9 cellular contexts compared by ENCODE assay signal in the genomic region with DNA sequence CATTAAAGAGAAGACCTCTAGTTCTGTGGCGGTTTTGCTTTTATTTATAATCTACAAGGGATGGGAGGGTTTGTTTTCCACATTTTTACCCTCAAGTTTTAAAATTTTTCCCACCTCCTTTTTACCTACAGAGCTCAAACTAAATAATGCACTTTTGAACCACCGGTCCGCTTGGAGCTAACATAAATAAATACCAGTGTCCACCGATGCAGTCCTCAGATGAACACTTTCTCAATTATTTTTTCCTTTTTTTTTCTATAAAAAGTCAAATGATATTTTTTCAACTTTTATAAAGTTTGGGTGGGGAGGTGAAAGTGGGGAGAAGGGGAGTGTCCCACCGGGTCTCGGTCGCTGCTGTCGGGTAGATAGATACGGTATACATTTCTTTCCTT. TPM values are rescaled to one million over a fixed set of nuclear protein-coding genes. Genes with fewer than 3 reads are reported as not detected.
DNase-seq lines count a peak whose midpoint lies in the region; ATAC-seq and TF ChIP-seq lines count a peak whose summit lies in the region.
"Had no signal": no experiment of that assay in that cellular context is flagged by ENCODE, and none has a peak within 500 bp of the region (broad histone marks: within the 10 kb centered on the region; RNA-seq: fewer than 3 reads in every experiment).

No MANE protein-coding gene starts in this region.

- no peak overlapping the region for H3K56ac ChIP-seq in mesendoderm (ENCODE audit: low read length)

- no peak overlapping the region for H2BK5ac ChIP-seq in mesendoderm (ENCODE audit: low read length)

- no peak for TF ChIP-seq POLR2A in thyroid gland (IDR thresholded peaks at IDR 0.05)

- H2BK15ac ChIP-seq in mesendoderm (replicated peaks; ENCODE audit: low read depth) = no peak overlapping the region

- H3K9ac ChIP-seq in HUES64 (ENCODE audit: low read depth, low read length) (no peak overlapping the region), mesendoderm (ENCODE audit: low read length) (no peak overlapping the region)

- no peak overlapping the region for H3K23ac ChIP-seq in mesendoderm (ENCODE audit: low read length)

- no peak for ATAC-seq in GM19395 (IDR thresholded peaks at IDR 0.05; ENCODE audit: unreplicated experiment)

- no peak overlapping the region for H2BK120ac ChIP-seq in mesendoderm (ENCODE audit: low read depth, low read length)

- intact Hi-C loops in dorsolateral prefrontal cortex (cut with DNase I) = loop anchor here (5.0 to 10.0 kb wide), 5 partner anchors 529 to 1587 kb away; no protein-coding TSS in a partner anchor
- intact Hi-C loops in thyroid gland (cut with DNase I) = loop anchor here (5.0 to 10.0 kb wide), 2 partner anchors 639 to 1147 kb away; no protein-coding TSS in a partner anchor

- no peak overlapping the region for H4K8ac ChIP-seq in mesendoderm (ENCODE audit: low read depth, low read length)

- H3K9me3 ChIP-seq in HUES64 (ENCODE audit: insufficient read depth, low read depth, low read length) (no peaks in the 10 kb centered on the region), thyroid gland (no peaks in the 10 kb centered on the region)

- H3K27ac ChIP-seq in HUES64 (ENCODE audit: low read depth, low read length) = no peak overlapping the region
- H3K27ac ChIP-seq in dorsolateral prefrontal cortex = peak overlapping the region in 16 of 59 donors; percentile 5 to 99 (median 92)
- no peak overlapping the region for H3K27ac ChIP-seq in mesendoderm (ENCODE audit: low read depth, low read length)
- peak overlapping the region in 2 of 3 donors; percentile 98 for H3K27ac ChIP-seq in thyroid gland

- H3K4me3 ChIP-seq in HUES64 (ENCODE audit: low read length) = peak overlapping the region; percentile 70
- H3K4me3 ChIP-seq in dorsolateral prefrontal cortex = peak overlapping the region in 40 of 59 donors; percentile 7 to 93 (median 82)
- no peak overlapping the region for H3K4me3 ChIP-seq in mesendoderm (ENCODE audit: low read length)
- peak overlapping the region in 1 of 3 donors; percentile 10 for H3K4me3 ChIP-seq in thyroid gland (replicated peaks in 1 of 3)

- no peaks in the 10 kb centered on the region for H3K79me1 ChIP-seq in mesendoderm (ENCODE audit: low read length)

- peak in 1 of 56 donors; percentile 6 for TF ChIP-seq CTCF in dorsolateral prefrontal cortex (IDR thresholded peaks at IDR 0.05 in 54 of 56, conservative IDR thresholded peaks at IDR 0.05 in 2 of 56; ENCODE audit: low read depth in 1 of 56, partially characterized antibody in 56 of 56)
- TF ChIP-seq CTCF in thyroid gland (IDR thresholded peaks at IDR 0.05) = no peak

- no peak overlapping the region for H4K5ac ChIP-seq in mesendoderm (ENCODE audit: low read length)

- H3K79me2 ChIP-seq in mesendoderm (ENCODE audit: control insufficient read depth, insufficient read depth, low read length) = no peaks in the 10 kb centered on the region

- H2AK5ac ChIP-seq in mesendoderm (ENCODE audit: low read length) = no peak overlapping the region

- H3K4me1 ChIP-seq in HUES64 (ENCODE audit: insufficient read depth, low read length) (peaks cover 10% of the 10 kb centered on the region), mesendoderm (ENCODE audit: control insufficient read depth, low read depth, low read length) (no peaks in the 10 kb centered on the region), thyroid gland (peaks cover 5 to 15% of the 10 kb centered on the region in 2 donors)

- WGBS in HUES64 = 13% methylated on average over 8 of the region's 9 CpGs
- WGBS in mesendoderm (ENCODE audit: extremely low coverage, insufficient coverage, low lambda C conversion rate) = no CpG with 5 or more reads among the region's 9 CpGs
- 80 to 81% methylated on average over 9 of the region's 9 CpGs for WGBS in thyroid gland, 2 donors

- H3K27me3 ChIP-seq in HUES64 (ENCODE audit: insufficient read depth, low read length) = peaks cover 97% of the 10 kb centered on the region
- peaks cover 0 to 59% (median 19%) of the 10 kb centered on the region in 45 donors for H3K27me3 ChIP-seq in dorsolateral prefrontal cortex
- H3K27me3 ChIP-seq in mesendoderm (ENCODE audit: insufficient read depth, low read length, poor library complexity) = peaks cover 53% of the 10 kb centered on the region
- H3K27me3 ChIP-seq in thyroid gland = no peaks in the 10 kb centered on the region

- H3K4ac ChIP-seq in mesendoderm (ENCODE audit: low read depth, low read length) = no peak overlapping the region

- peak overlapping the region; percentile 64 for H3K4me2 ChIP-seq in mesendoderm (ENCODE audit: low read length)

- no peak overlapping the region for H3K18ac ChIP-seq in mesendoderm (ENCODE audit: low read length)

- H3K36me3 ChIP-seq in HUES64 (ENCODE audit: insufficient read depth, low read length) = no peaks in the 10 kb centered on the region
- H3K36me3 ChIP-seq in mesendoderm (ENCODE audit: control insufficient read depth, insufficient read depth, low read length) = no peaks in the 10 kb centered on the region
- peaks cover 0 to 14% of the 10 kb centered on the region in 2 donors for H3K36me3 ChIP-seq in thyroid gland

- DNase-seq in dorsolateral prefrontal cortex (no peak), mesendoderm (no peak), thyroid gland (no peak), NCI-H128 (lab: John Stamatoyannopoulos, UW; ENCODE audit: unreplicated experiment) (no peak), foreskin melanocyte (no peak)
- DNase-seq: activated effector memory CD4-positive, alpha-beta T cell treated with anti-CD3 and anti-CD28 coated beads, Interleukin-2, amount 50 U/mL, for 16 hours; occipital lobe had no signal

RNA-seq across cellular contexts. Expression of a gene that starts 3.3 kb away (rescaled TPM):
- 7.1 TPM for polyA plus RNA-seq in HUES64 (2013, experiment 1 of 2)
- 13.3 TPM for polyA plus RNA-seq in HUES64 (2013, experiment 2 of 2)
- total RNA-seq in dorsolateral prefrontal cortex = 10 to 100 TPM in 49 of 120 experiments, 1 to 10 TPM in 71; 3.5 to 16.7 (median 9.6) TPM
- 1.4 TPM for polyA plus RNA-seq in mesendoderm (2013, experiment 1 of 2)
- 1.3 TPM for polyA plus RNA-seq in mesendoderm (2013, experiment 2 of 2)
- total RNA-seq in thyroid gland = 10 to 100 TPM in 3 of 4 donors, 1 to 10 TPM in 1; 8.2 to 17.1 (median 10.9) TPM

RNA-seq across cellular contexts. Expression of a gene that starts 33.2 kb away (rescaled TPM):
- polyA plus RNA-seq in HUES64 (2013, experiment 1 of 2) = 0.55 TPM
- 1.3 TPM for polyA plus RNA-seq in HUES64 (2013, experiment 2 of 2)
- 10 to 100 TPM in 54 of 120 experiments, 1 to 10 TPM in 66; 2.8 to 27.7 (median 9.5) TPM for total RNA-seq in dorsolateral prefrontal cortex
- polyA plus RNA-seq in mesendoderm (2013, experiment 1 of 2) = 0.17 TPM
- polyA plus RNA-seq in mesendoderm (2013, experiment 2 of 2) = 0.69 TPM
- 10 to 100 TPM; 16.5 to 31.7 (median 23.2) TPM for total RNA-seq in thyroid gland

Comparison
In these comparisons a context has a peak if more than half of its experiments do, and no peak if none do; other contexts are left out.
1. H3K27ac ChIP-seq: peak in thyroid gland (2 of 3); none in HUES64 (single experiment) and mesendoderm (single experiment).